14 cellular contexts compared by ENCODE assay signal in the genomic region with DNA sequence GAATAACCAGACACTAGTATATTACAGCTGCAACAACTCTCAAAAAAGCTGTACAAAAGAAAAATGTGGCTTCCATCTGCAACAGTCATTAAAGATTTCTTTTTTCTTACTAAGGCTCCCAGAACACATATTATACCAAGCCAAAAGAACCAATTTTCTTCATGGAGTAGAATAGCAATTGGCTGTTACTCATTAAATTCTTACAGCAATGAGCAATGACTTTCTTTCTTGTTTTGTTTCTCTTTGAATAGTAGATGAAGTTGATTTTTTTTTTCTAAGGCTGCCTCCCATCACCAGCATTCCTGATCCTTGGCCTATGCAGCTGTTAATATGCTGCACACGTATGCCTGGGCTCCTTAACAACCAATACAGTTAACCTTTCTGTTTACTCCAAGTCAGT. TPM values are rescaled to one million over a fixed set of nuclear protein-coding genes. Genes with fewer than 3 reads are reported as not detected.
A peak's percentile ranks its signal among the peaks of the same experiment; 100 is the strongest.
DNase-seq lines count a peak whose midpoint lies in the region; ATAC-seq, FAIRE-seq and TF ChIP-seq lines count a peak whose summit lies in the region.
"Had no signal": no experiment of that assay in that cellular context is flagged by ENCODE, and none has a peak within 500 bp of the region (broad histone marks: within the 10 kb centered on the region; RNA-seq: fewer than 3 reads in every experiment).

No MANE protein-coding gene starts in this region.

- H3K36me3 ChIP-seq in GM23248 (ENCODE audit: low read depth) (no peaks in the 10 kb centered on the region), lower lobe of right lung (peaks cover 15% of the 10 kb centered on the region), HepG2 (replicated peaks in 1 of 2; ENCODE audit: control insufficient read depth in 1 of 2, insufficient read depth in 2 of 2, low read length in 2 of 2) (peaks cover 0 to 5% of the 10 kb centered on the region in 2 experiments; a peak in 3 of 5 replicates)

- ATAC-seq in lower lobe of right lung (peak in 1 of 2 donors; percentile 26), HepG2 (no peak)
- ATAC-seq: stimulated activated effector memory CD8-positive, alpha-beta T cell treated with anti-CD3 and anti-CD28 coated beads, Interleukin-12 subunit alpha, Interleukin-12 subunit beta, amount 100 ng/mL, for 72 hours had no signal

- H3K27me3 ChIP-seq in AG04450 (ENCODE audit: control insufficient read depth, insufficient read depth, low read length) = no peaks in the 10 kb centered on the region
- H3K27me3 ChIP-seq in GM23248 (replicated peaks; ENCODE audit: insufficient read depth) = no peaks in the 10 kb centered on the region
- H3K27me3 ChIP-seq in lower lobe of right lung (ENCODE audit: low read depth) = no peaks in the 10 kb centered on the region
- H3K27me3 ChIP-seq in HepG2 (ENCODE audit: control insufficient read depth in 1 of 2, insufficient read depth in 2 of 2, low read length in 2 of 2) = no peaks in the 10 kb centered on the region

- no peak for FAIRE-seq in HepG2 (lab: Jason Lieb, UNC)

- H4K20me1 ChIP-seq in GM23248 (ENCODE audit: insufficient read depth) (no peaks in the 10 kb centered on the region), HepG2 (ENCODE audit: insufficient read depth, low read length) (no peaks in the 10 kb centered on the region)

- in situ Hi-C loops in GM23248 (cut with MboI) = no loop called here
- in situ Hi-C loops in HepG2 (cut with HindIII; ENCODE audit: extremely low pct_ligation_motif_present, low pct_unique_long_range_greater_than_20kb) = no loop called here

- BruUV-seq in HepG2 (replicated peaks; lab: Mats Ljungman, UMichigan) = no TSS peak

- H2AFZ ChIP-seq in GM23248 (no peak overlapping the region), HepG2 (ENCODE audit: low read length) (no peak overlapping the region)

- H3K4me1 ChIP-seq in GM23248 (ENCODE audit: insufficient read depth) (peaks cover 15% of the 10 kb centered on the region), lower lobe of right lung (no peaks in the 10 kb centered on the region), HepG2 (ENCODE audit: insufficient read depth, low read length) (no peaks in the 10 kb centered on the region)

- TF ChIP-seq RAD21 in HepG2 (CRISPR knock-in tag; IDR thresholded peaks at IDR 0.05) = no peak

- H3K9ac ChIP-seq in GM23248 (peak overlapping the region; percentile 48; the same call in 1 of the 2 replicates), HepG2 (ENCODE audit: insufficient read depth, low read depth, low read length) (no peak overlapping the region)

- DNase-seq in AG04450 (ENCODE audit: low read depth, low spot score) (peak; percentile 32), GM23248 (peak; percentile 72), lower lobe of right lung (no peak), islet precursor cell (no peak), occipital lobe (lab: John Stamatoyannopoulos, UW) (no peak), ecto neural progenitor cell (ENCODE audit: low spot score) (no peak), HepG2 (ENCODE audit: low spot score) (no peak)
- DNase-seq: activated CD4-positive, alpha-beta T cell treated with anti-CD3 and anti-CD28 coated beads for 4 hours; cerebellar nuclear complex; GF-D8; Kasumi-1; NCI-H2081 had no signal

- no peak for TF ChIP-seq CTCF in AG04450 (IDR thresholded peaks at IDR 0.05; ENCODE audit: low read depth, low read length)
- TF ChIP-seq CTCF in lower lobe of right lung (IDR thresholded peaks at IDR 0.05) = no peak
- TF ChIP-seq CTCF in HepG2 (CRISPR knock-in tag; IDR thresholded peaks at IDR 0.05) = no peak

- H3K79me2 ChIP-seq in GM23248 (ENCODE audit: insufficient read depth) (no peaks in the 10 kb centered on the region), HepG2 (ENCODE audit: insufficient read depth, low read length) (no peaks in the 10 kb centered on the region)

- WGBS in GM23248 (ENCODE audit: low coverage in 1 of 2, low lambda C conversion rate in 2 of 2, missing lambda C conversion rate in 2 of 2), 2 experiments = 37 to 43% methylated on average over 1 of the region's 1 CpG
- 93% methylated on average over 1 of the region's 1 CpG for WGBS in HepG2 (ENCODE audit: low lambda C conversion rate)

- H3K27ac ChIP-seq in AG04450 (ENCODE audit: low read depth, low read length) (no peak overlapping the region), GM23248 (peak overlapping the region; percentile 63), cingulate gyrus (ENCODE audit: low read depth, low read length) (peak overlapping the region; percentile 44), lower lobe of right lung (peak overlapping the region; percentile 15), HepG2 (ENCODE audit: extremely low read length, insufficient read depth, low read length) (no peak overlapping the region)

- peaks cover 17% of the 10 kb centered on the region for H3F3A ChIP-seq in GM23248 (ENCODE audit: insufficient read depth)

- peak overlapping the region; percentile 41 for H3K4me2 ChIP-seq in GM23248 (ENCODE audit: unreplicated experiment)
- H3K4me2 ChIP-seq in HepG2 (ENCODE audit: low read depth, low read length) = no peak overlapping the region

- no peak for TF ChIP-seq EP300 in HepG2 (IDR thresholded peaks at IDR 0.05; ENCODE audit: low read depth in 2 of 2, low read length in 2 of 2)
- TF ChIP-seq EP300 in HepG2 (CRISPR knock-in tag; IDR thresholded peaks at IDR 0.05; ENCODE audit: borderline replicate concordance) = no peak

- no peak overlapping the region for H3K4me3 ChIP-seq in AG04450 (ENCODE audit: low read depth, low read length)
- no peak overlapping the region for H3K4me3 ChIP-seq in GM23248
- no peak overlapping the region for H3K4me3 ChIP-seq in lower lobe of right lung
- H3K4me3 ChIP-seq in HepG2 (replicated peaks in 1 of 3; ENCODE audit: insufficient read depth in 1 of 3, low read depth in 2 of 3, low read length in 3 of 3) = no peak overlapping the region

- H3K9me3 ChIP-seq in AG04450 (ENCODE audit: control insufficient read depth, insufficient read depth, low read length) (no peaks in the 10 kb centered on the region), GM23248 (ENCODE audit: low read depth) (no peaks in the 10 kb centered on the region), lower lobe of right lung (no peaks in the 10 kb centered on the region), HepG2 (ENCODE audit: low read length) (no peaks in the 10 kb centered on the region)

- POLR2A ChIA-PET in AG04450 (lab: Yijun Ruan, JAX) = no interaction called here
- POLR2A ChIA-PET in HepG2 (lab: Yijun Ruan, JAX) = interaction anchor here (0.7 to 1.3 kb wide), 2 partner anchors 204 to 207 kb away, joined by 3 to 4 read pairs; no protein-coding TSS in a partner anchor

- intact Hi-C loops in lower lobe of right lung (cut with DNase I) (no loop called here), HepG2 (cut with micrococcal nuclease; ENCODE audit: unreplicated experiment) (loop anchor here (10.0 kb wide), 1 partner anchor 100 kb away; no protein-coding TSS in a partner anchor)

- no peaks in the 10 kb centered on the region for H3K9me2 ChIP-seq in GM23248 (ENCODE audit: insufficient read depth)

- CTCF ChIA-PET in AG04450 (lab: Charles Lee) (interaction anchor here (0.7 to 3.6 kb wide), 16 partner anchors 8 to 228 kb away, joined by 3 to 50 read pairs (median 9); no protein-coding TSS in a partner anchor), HepG2 (lab: Yijun Ruan, JAX; ENCODE audit: low intra/inter-chr PET ratio, low total read pairs) (no interaction called here)

- TF ChIP-seq POLR2A in HepG2 (IDR thresholded peaks at IDR 0.05; ENCODE audit: insufficient read depth in 1 of 2, low read depth in 2 of 2, low read length in 2 of 2) = no peak

TF ChIP-seq in HepG2, 621 proteins besides CTCF, POLR2A, EP300 and RAD21 (continues in another document):
- TF ChIP-seq NR2F1 (CRISPR knock-in tag; IDR thresholded peaks at IDR 0.05) (no peak), ZNF124 (CRISPR knock-in tag; IDR thresholded peaks at IDR 0.05) (no peak), ZNF160 (CRISPR knock-in tag; IDR thresholded peaks at IDR 0.05) (no peak), TOPORS (CRISPR knock-in tag; IDR thresholded peaks at IDR 0.05) (no peak)

RNA-seq across cellular contexts. Expression of gene SPOCK2, which starts 36.6 kb away (rescaled TPM):
- polyA plus RNA-seq in AG04450 (2011; rRNA removed) = 0.02 and 0.16 TPM in 2 replicates
- polyA minus RNA-seq in AG04450 (2011; rRNA and poly(A)+ RNA removed) = 0.04 and 0.14 TPM in 2 replicates
- not detected in 2 replicates for total RNA-seq in GM23248 (2014; rRNA removed; shearing (Covaris generic))
- polyA plus RNA-seq in GM23248 (2016; fragmentation: Nextera tagmentation; extraction: Ambion mirVana) = 0.04 TPM in 1 of 2 replicates, not detected in the other
- 108 TPM for total RNA-seq in lower lobe of right lung
- 25.1 TPM for total RNA-seq in occipital lobe
- 4.7 and 8.6 TPM in 2 replicates for total RNA-seq in HepG2 (2016; rRNA removed; fragmentation: Illumina TruSeq; extraction: Trizol)
- 1.9 and 2.3 TPM in 2 replicates for total RNA-seq in HepG2 (2016; cell fraction: cytosol; rRNA removed; fragmentation: Illumina TruSeq; extraction: Trizol; ENCODE audit: low read depth)
- 5.6 and 7.5 TPM in 2 replicates for total RNA-seq in HepG2 (2016; cell fraction: insoluble cytoplasmic fraction; rRNA removed; fragmentation: Illumina TruSeq; extraction: Trizol)
- 4.9 and 6.3 TPM in 2 replicates for total RNA-seq in HepG2 (2016; cell fraction: membrane; rRNA removed; fragmentation: Illumina TruSeq; extraction: Trizol)
- 4.5 and 7.0 TPM in 2 replicates for total RNA-seq in HepG2 (2016; cell fraction: nucleus; rRNA removed; fragmentation: Illumina TruSeq; extraction: Trizol)
- 30.6 and 49.8 TPM in 2 replicates for polyA plus RNA-seq in HepG2 (2011; rRNA removed)
- 36.8 and 39.8 TPM in 2 replicates for polyA plus RNA-seq in HepG2 (2011; cell fraction: cytosol; rRNA removed)
- polyA plus RNA-seq in HepG2 (2011; cell fraction: nucleus; rRNA removed) = 38.0 and 46.6 TPM in 2 replicates
- 3.4 and 5.3 TPM in 2 replicates for polyA plus RNA-seq in HepG2 (2012)
- 2.4 and 2.5 TPM in 2 replicates for polyA plus RNA-seq in HepG2 (2016; cell fraction: cytosol; fragmentation: Illumina TruSeq; extraction: Trizol; ENCODE audit: low read depth)
- polyA plus RNA-seq in HepG2 (2016; cell fraction: insoluble cytoplasmic fraction; fragmentation: Illumina TruSeq; extraction: Trizol; ENCODE audit: low read depth) = 4.6 and 4.7 TPM in 2 replicates
- polyA plus RNA-seq in HepG2 (2016; cell fraction: membrane; fragmentation: Illumina TruSeq; extraction: Trizol; ENCODE audit: low read depth) = 3.8 and 5.6 TPM in 2 replicates
- polyA plus RNA-seq in HepG2 (2016; cell fraction: nucleus; fragmentation: Illumina TruSeq; extraction: Trizol; ENCODE audit: insufficient read depth, low read depth) = 12.2 and 13.8 TPM in 2 replicates
- polyA minus RNA-seq in HepG2 (2011; rRNA and poly(A)+ RNA removed; ENCODE audit: low replicate concordance) = 2.5 and 69.1 TPM in 2 replicates
- 20.4 and 35.1 TPM in 2 replicates for polyA minus RNA-seq in HepG2 (2011; cell fraction: cytosol; rRNA and poly(A)+ RNA removed)
- polyA minus RNA-seq in HepG2 (2011; cell fraction: nucleus; rRNA and poly(A)+ RNA removed) = 8.9 and 15.5 TPM in 2 replicates

Comparison
In these comparisons a context has a peak if more than half of its experiments do, and no peak if none do; other contexts are left out.
1. DNase-seq: peak in AG04450 (single experiment) and GM23248 (single experiment); none in lower lobe of right lung (single experiment), islet precursor cell (single experiment), occipital lobe (single experiment), ecto neural progenitor cell (single experiment) and HepG2 (single experiment).
2. H3K27ac ChIP-seq: peak in GM23248 (single experiment), cingulate gyrus (single experiment) and lower lobe of right lung (single experiment); none in AG04450 (single experiment) and HepG2 (single experiment).